Comparison of ENCODE assay signal across 2 cellular contexts in genomic region chr3:126501736-126502135, GRCh38.
TF ChIP-seq lines count a peak whose summit lies in the region.

No MANE protein-coding gene starts in this region.

TF ChIP-seq in WTC11, 78 proteins besides CTCF, POLR2A, EP300 and RAD21:
- TF ChIP-seq CDX4 (CRISPR knock-in tag; IDR thresholded peaks at IDR 0.05; ENCODE audit: borderline replicate concordance) (no peak), GABPB1 (CRISPR knock-in tag; IDR thresholded peaks at IDR 0.05) (no peak), PREB (CRISPR knock-in tag; IDR thresholded peaks at IDR 0.05; ENCODE audit: borderline replicate concordance) (no peak), ESRRA (CRISPR knock-in tag; IDR thresholded peaks at IDR 0.05; ENCODE audit: borderline replicate concordance) (no peak), ZNF219 (CRISPR knock-in tag; IDR thresholded peaks at IDR 0.05; ENCODE audit: borderline replicate concordance) (no peak), MLX (CRISPR knock-in tag; IDR thresholded peaks at IDR 0.05) (no peak), TEAD1 (CRISPR knock-in tag; IDR thresholded peaks at IDR 0.05) (no peak), ZNF232 (CRISPR knock-in tag; IDR thresholded peaks at IDR 0.05) (no peak)

TF ChIP-seq in HepG2, 621 proteins besides CTCF, POLR2A, EP300 and RAD21:
- TF ChIP-seq RERE (CRISPR knock-in tag; IDR thresholded peaks at IDR 0.05; ENCODE audit: low read depth) (no peak), ZNF704 (CRISPR knock-in tag; IDR thresholded peaks at IDR 0.05; ENCODE audit: borderline replicate concordance) (no peak), CCAR2 (optimal IDR thresholded peaks at IDR 0.05; ENCODE audit: low read depth, low read length) (no peak), ZNF142 (CRISPR knock-in tag; IDR thresholded peaks at IDR 0.05) (no peak), KAT7 (CRISPR knock-in tag; IDR thresholded peaks at IDR 0.05; ENCODE audit: borderline replicate concordance) (no peak), ZNF720 (CRISPR knock-in tag; IDR thresholded peaks at IDR 0.05) (no peak), NCOA5 (CRISPR knock-in tag; IDR thresholded peaks at IDR 0.05) (no peak), PRDM4 (CRISPR knock-in tag; IDR thresholded peaks at IDR 0.05; ENCODE audit: borderline replicate concordance) (no peak), WIZ (CRISPR knock-in tag; IDR thresholded peaks at IDR 0.05) (no peak), ZNF670 (CRISPR knock-in tag; IDR thresholded peaks at IDR 0.05; ENCODE audit: borderline replicate concordance) (no peak), MED8 (CRISPR knock-in tag; IDR thresholded peaks at IDR 0.05; ENCODE audit: insufficient replicate concordance) (no peak), GPN1 (CRISPR knock-in tag; IDR thresholded peaks at IDR 0.05; ENCODE audit: borderline replicate concordance) (no peak), CENPBD1 (CRISPR knock-in tag; IDR thresholded peaks at IDR 0.05; ENCODE audit: borderline replicate concordance, low read depth) (no peak), LRRFIP1 (CRISPR knock-in tag; conservative IDR thresholded peaks at IDR 0.05) (no peak), SNAPC2 (CRISPR knock-in tag; IDR thresholded peaks at IDR 0.05) (no peak), ARID4A (CRISPR knock-in tag; IDR thresholded peaks at IDR 0.05; ENCODE audit: borderline replicate concordance) (no peak)
